Comparison of ENCODE assay signal across 17 cellular contexts in genomic region chr10:6569259-6569658, GRCh38. TPM values are rescaled to one million over a fixed set of nuclear protein-coding genes. Genes with fewer than 3 reads are reported as not detected.
DNase-seq lines count a peak whose midpoint lies in the region; ATAC-seq and TF ChIP-seq lines count a peak whose summit lies in the region.
"Had no signal": no experiment of that assay in that cellular context is flagged by ENCODE, and none has a peak within 500 bp of the region (broad histone marks: within the 10 kb centered on the region; RNA-seq: fewer than 3 reads in every experiment).

No MANE protein-coding gene starts in this region.

- H3K4me1 Mint-ChIP-seq in activated CD4-positive, alpha-beta T cell treated with anti-CD3 and anti-CD28 coated beads for 36 hours = peaks cover 94% of the 10 kb centered on the region
- H3K4me1 Mint-ChIP-seq in CD4-positive, CD25-positive, alpha-beta regulatory T cell = peaks cover 51 to 97% (median 76%) of the 10 kb centered on the region in 4 donors
- peaks cover 75% of the 10 kb centered on the region for H3K4me1 Mint-ChIP-seq in activated T-helper 1 cell treated with anti-CD3 and anti-CD28 coated beads, Interleukin-12 subunit alpha, Interleukin-12 subunit beta, Interleukin-2, Interleukin-4 antibody, amounts not matched to agents 30 ng/mL and 10 ng/mL and 1 ng/mL, durations not matched to agents 14 hours and 24 hours and 36 hours (ENCODE audit: low read depth)

- H3K4me1 ChIP-seq in CD4-positive, CD25-positive, alpha-beta regulatory T cell (ENCODE audit: control insufficient read depth, insufficient read depth, low read length, poor library complexity, severe bottlenecking) = peaks cover 78% of the 10 kb centered on the region
- H3K4me1 ChIP-seq in esophagus muscularis mucosa = no peaks in the 10 kb centered on the region

- no peak for DNase-seq in activated CD4-positive, alpha-beta T cell treated with anti-CD3 and anti-CD28 coated beads for 36 hours
- no peak for DNase-seq in activated CD4-positive, alpha-beta T cell treated with anti-CD3 and anti-CD28 coated beads for 48 hours
- no peak for DNase-seq in CD4-positive, CD25-positive, alpha-beta regulatory T cell
- DNase-seq in activated T-helper 1 cell treated with anti-CD3 and anti-CD28 coated beads, Interleukin-12 subunit alpha, Interleukin-12 subunit beta, Interleukin-2, Interleukin-4 antibody, amounts not matched to agents 30 ng/mL and 10 ng/mL and 1 ng/mL, durations not matched to agents 14 hours and 24 hours and 36 hours (ENCODE audit: low spot score) = no peak
- DNase-seq in esophagus muscularis mucosa (ENCODE audit: extremely low spot score) = peak; percentile 82
- no peak for DNase-seq in GM10266 (ENCODE audit: extremely low spot score)
- no peak for DNase-seq in AG08396 (ENCODE audit: low spot score)
- no peak for DNase-seq in NCI-H1436 treated with DMSO at 0.1 percent for 48 hours (lab: John Stamatoyannopoulos, UW)
- DNase-seq: DMS79 treated with DMSO at 0.1 percent for 48 hours, GM23248, NCI-H1417, NCI-H2029, NCI-H510A, NCI-H82 had no signal

- peak overlapping the region; percentile 49 for H3K27ac Mint-ChIP-seq in activated CD4-positive, alpha-beta T cell treated with anti-CD3 and anti-CD28 coated beads for 36 hours
- peak overlapping the region; percentile 49 to 85 (median 65) for H3K27ac Mint-ChIP-seq in CD4-positive, CD25-positive, alpha-beta regulatory T cell
- H3K27ac Mint-ChIP-seq in activated T-helper 1 cell treated with anti-CD3 and anti-CD28 coated beads, Interleukin-12 subunit alpha, Interleukin-12 subunit beta, Interleukin-2, Interleukin-4 antibody, amounts not matched to agents 30 ng/mL and 10 ng/mL and 1 ng/mL, durations not matched to agents 14 hours and 24 hours and 36 hours = peak overlapping the region; percentile 11

- intact Hi-C loops in activated CD4-positive, alpha-beta T cell treated with anti-CD3 and anti-CD28 coated beads for 36 hours (cut with DNase I, micrococcal nuclease) = no loop called here
- intact Hi-C loops in activated T-helper 1 cell treated with anti-CD3 and anti-CD28 coated beads, Interleukin-12 subunit alpha, Interleukin-12 subunit beta, Interleukin-2, Interleukin-4 antibody, amounts not matched to agents 30 ng/mL and 10 ng/mL and 1 ng/mL, durations not matched to agents 14 hours and 24 hours and 36 hours (cut with micrococcal nuclease) = no loop called here
- intact Hi-C loops in esophagus muscularis mucosa (cut with DNase I) = no loop called here

- H3K36me3 ChIP-seq in CD4-positive, CD25-positive, alpha-beta regulatory T cell (ENCODE audit: control insufficient read depth, insufficient read depth, low read length) = peaks cover 35% of the 10 kb centered on the region
- no peaks in the 10 kb centered on the region for H3K36me3 ChIP-seq in esophagus muscularis mucosa

- H3K4me3 Mint-ChIP-seq in activated CD4-positive, alpha-beta T cell treated with anti-CD3 and anti-CD28 coated beads for 36 hours = no peak overlapping the region
- H3K4me3 Mint-ChIP-seq in CD4-positive, CD25-positive, alpha-beta regulatory T cell = peak overlapping the region in 3 of 4 donors; percentile 33 to 79 (median 69)
- H3K4me3 Mint-ChIP-seq in activated T-helper 1 cell treated with anti-CD3 and anti-CD28 coated beads, Interleukin-12 subunit alpha, Interleukin-12 subunit beta, Interleukin-2, Interleukin-4 antibody, amounts not matched to agents 30 ng/mL and 10 ng/mL and 1 ng/mL, durations not matched to agents 14 hours and 24 hours and 36 hours = no peak overlapping the region

- H3K27me3 Mint-ChIP-seq in activated CD4-positive, alpha-beta T cell treated with anti-CD3 and anti-CD28 coated beads for 36 hours = no peaks in the 10 kb centered on the region
- H3K27me3 Mint-ChIP-seq in CD4-positive, CD25-positive, alpha-beta regulatory T cell = no peaks in the 10 kb centered on the region
- no peaks in the 10 kb centered on the region for H3K27me3 Mint-ChIP-seq in activated T-helper 1 cell treated with anti-CD3 and anti-CD28 coated beads, Interleukin-12 subunit alpha, Interleukin-12 subunit beta, Interleukin-2, Interleukin-4 antibody, amounts not matched to agents 30 ng/mL and 10 ng/mL and 1 ng/mL, durations not matched to agents 14 hours and 24 hours and 36 hours (ENCODE audit: insufficient read depth)

- no peak overlapping the region for H3K27ac ChIP-seq in CD4-positive, CD25-positive, alpha-beta regulatory T cell (ENCODE audit: insufficient read depth, low read length, poor library complexity, severe bottlenecking)
- H3K27ac ChIP-seq in esophagus muscularis mucosa (replicated peaks in 1 of 4) = no peak overlapping the region
- H3K27ac ChIP-seq: C4-2B, GM23248 had no signal

- TF ChIP-seq CTCF in esophagus muscularis mucosa (IDR thresholded peaks at IDR 0.05) (no peak), GM10266 (IDR thresholded peaks at IDR 0.05; ENCODE audit: control insufficient read depth, insufficient read depth, low read depth, missing control alignments) (no peak)

- no peak for TF ChIP-seq POLR2A in esophagus muscularis mucosa (IDR thresholded peaks at IDR 0.05; ENCODE audit: low read depth)

- H3K27me3 ChIP-seq in CD4-positive, CD25-positive, alpha-beta regulatory T cell (ENCODE audit: control insufficient read depth, insufficient read depth, low read length) = no peaks in the 10 kb centered on the region
- peaks cover 0 to 2% (median 0%) of the 10 kb centered on the region in 4 donors for H3K27me3 ChIP-seq in esophagus muscularis mucosa

- H3K9me3 ChIP-seq in CD4-positive, CD25-positive, alpha-beta regulatory T cell (ENCODE audit: control insufficient read depth in 2 of 2, low read length in 2 of 2) = no peaks in the 10 kb centered on the region
- no peaks in the 10 kb centered on the region for H3K9me3 ChIP-seq in esophagus muscularis mucosa

- no peaks in the 10 kb centered on the region for H3K9me3 Mint-ChIP-seq in activated CD4-positive, alpha-beta T cell treated with anti-CD3 and anti-CD28 coated beads for 36 hours (ENCODE audit: low read depth)
- peaks cover 0 to 1% (median 0%) of the 10 kb centered on the region in 7 donors for H3K9me3 Mint-ChIP-seq in CD4-positive, CD25-positive, alpha-beta regulatory T cell
- H3K9me3 Mint-ChIP-seq in activated T-helper 1 cell treated with anti-CD3 and anti-CD28 coated beads, Interleukin-12 subunit alpha, Interleukin-12 subunit beta, Interleukin-2, Interleukin-4 antibody, amounts not matched to agents 30 ng/mL and 10 ng/mL and 1 ng/mL, durations not matched to agents 14 hours and 24 hours and 36 hours = no peaks in the 10 kb centered on the region

- TF ChIP-seq EP300 in esophagus muscularis mucosa (IDR thresholded peaks at IDR 0.05) = no peak

- peaks cover 22% of the 10 kb centered on the region for H3K36me3 Mint-ChIP-seq in activated CD4-positive, alpha-beta T cell treated with anti-CD3 and anti-CD28 coated beads for 36 hours (ENCODE audit: low read depth)
- peaks cover 33% of the 10 kb centered on the region for H3K36me3 Mint-ChIP-seq in CD4-positive, CD25-positive, alpha-beta regulatory T cell
- H3K36me3 Mint-ChIP-seq in activated T-helper 1 cell treated with anti-CD3 and anti-CD28 coated beads, Interleukin-12 subunit alpha, Interleukin-12 subunit beta, Interleukin-2, Interleukin-4 antibody, amounts not matched to agents 30 ng/mL and 10 ng/mL and 1 ng/mL, durations not matched to agents 14 hours and 24 hours and 36 hours (ENCODE audit: low read depth) = peaks cover 29% of the 10 kb centered on the region

- CTCF ChIA-PET in activated CD4-positive, alpha-beta T cell treated with anti-CD3 and anti-CD28 coated beads for 36 hours (lab: Charles Lee) = interaction anchor here (1.3 to 5.3 kb wide), 2 partner anchors 8 to 11 kb away, joined by 4 to 31 read pairs; partner anchors contain the start of gene PRKCQ

- H3K4me3 ChIP-seq in CD4-positive, CD25-positive, alpha-beta regulatory T cell (ENCODE audit: low read depth, low read length) = no peak overlapping the region
- H3K4me3 ChIP-seq in esophagus muscularis mucosa = no peak overlapping the region
- H3K4me3 ChIP-seq: GM23248 had no signal

- WGBS in esophagus muscularis mucosa = 80% methylated on average over 7 of the region's 7 CpGs

- no peak for ATAC-seq in activated CD4-positive, alpha-beta T cell treated with anti-CD3 and anti-CD28 coated beads for 36 hours
- no peak for ATAC-seq in CD4-positive, CD25-positive, alpha-beta regulatory T cell (ENCODE audit: low read depth in 2 of 2)

- POLR2A ChIA-PET in activated CD4-positive, alpha-beta T cell treated with anti-CD3 and anti-CD28 coated beads for 36 hours (lab: Charles Lee) = no interaction called here

RNA-seq across cellular contexts. Expression of gene PRKCQ, which starts 10.8 kb away (rescaled TPM):
- 10 to 100 TPM; 32.9 to 39.0 TPM for total RNA-seq in activated CD4-positive, alpha-beta T cell treated with anti-CD3 and anti-CD28 coated beads for 36 hours
- total RNA-seq in CD4-positive, CD25-positive, alpha-beta regulatory T cell = 87.3 TPM
- 10 to 100 TPM; 62.4 to 70.3 (median 66.8) TPM for polyA plus RNA-seq in CD4-positive, CD25-positive, alpha-beta regulatory T cell
- 45.9 and 50.4 TPM in 2 replicates for total RNA-seq in activated T-helper 1 cell treated with anti-CD3 and anti-CD28 coated beads, Interleukin-12 subunit alpha, Interleukin-12 subunit beta, Interleukin-2, Interleukin-4 antibody, amounts not matched to agents 30 ng/mL and 10 ng/mL and 1 ng/mL, durations not matched to agents 14 hours and 24 hours and 36 hours
- total RNA-seq in esophagus muscularis mucosa = 1 to 10 TPM; 4.6 to 9.4 (median 6.8) TPM
- total RNA-seq: A172, GM23248, LHCN-M2 had no signal
- polyA plus RNA-seq: GM23248 had no signal

Comparison
In these comparisons a context has a peak if more than half of its experiments do, and no peak if none do; other contexts are left out.
1. H3K27ac Mint-ChIP-seq: peak in every context shown above with its lines; median percentile 65 in CD4-positive, CD25-positive, alpha-beta regulatory T cell; 49 in activated CD4-positive, alpha-beta T cell treated with anti-CD3 and anti-CD28 coated beads for 36 hours; 11 in activated T-helper 1 cell treated with anti-CD3 and anti-CD28 coated beads, Interleukin-12 subunit alpha, Interleukin-12 subunit beta, Interleukin-2, Interleukin-4 antibody, amounts not matched to agents 30 ng/mL and 10 ng/mL and 1 ng/mL, durations not matched to agents 14 hours and 24 hours and 36 hours.
2. H3K4me3 Mint-ChIP-seq: peak in CD4-positive, CD25-positive, alpha-beta regulatory T cell (3 of 4); none in activated CD4-positive, alpha-beta T cell treated with anti-CD3 and anti-CD28 coated beads for 36 hours (single experiment) and activated T-helper 1 cell treated with anti-CD3 and anti-CD28 coated beads, Interleukin-12 subunit alpha, Interleukin-12 subunit beta, Interleukin-2, Interleukin-4 antibody, amounts not matched to agents 30 ng/mL and 10 ng/mL and 1 ng/mL, durations not matched to agents 14 hours and 24 hours and 36 hours (single experiment).